ENCODE assay signal across 9 cellular contexts in the genomic region with DNA sequence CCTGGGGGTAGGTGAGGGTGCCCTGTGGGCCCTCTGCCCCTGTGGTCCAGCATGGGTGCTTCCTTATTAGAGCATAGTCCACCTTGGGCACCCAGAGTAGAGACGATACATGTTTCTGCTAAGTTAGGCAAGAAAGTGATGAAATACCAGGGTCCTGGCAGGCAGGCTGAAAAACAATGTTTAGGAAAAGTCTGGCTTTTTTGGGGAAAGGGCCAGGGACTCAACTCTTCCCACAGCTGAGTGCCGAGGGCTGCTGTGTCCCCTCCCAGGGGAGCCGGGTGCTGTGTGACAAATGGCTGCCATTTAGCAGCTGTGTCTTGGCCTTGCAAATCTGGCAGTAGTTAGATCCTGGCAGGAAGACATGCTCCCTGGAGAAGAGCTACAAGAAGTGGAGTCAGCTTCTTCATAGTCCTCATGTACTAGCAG.
DNase-seq lines count a peak whose midpoint lies in the region; ATAC-seq and TF ChIP-seq lines count a peak whose summit lies in the region.
"Had no signal": no experiment of that assay in that cellular context is flagged by ENCODE, and none has a peak within 500 bp of the region (broad histone marks: within the 10 kb centered on the region; RNA-seq: fewer than 3 reads in every experiment).

No MANE protein-coding gene starts in this region.

- intact Hi-C loops in left ventricle myocardium superior (cut with micrococcal nuclease) = no loop called here

- peak overlapping the region in 7 of 11 experiments; percentile 36 to 60 (median 51); a peak in 13 of 22 replicates for H3K9ac ChIP-seq in BLaER1 treated with 17β-estradiol and CSF1 and Interleukin-3, amounts not matched to agents 10 nM and 100 nM
- H3K9ac ChIP-seq in adipocyte (ENCODE audit: low read length) = peak overlapping the region; percentile 28
- no peak overlapping the region for H3K9ac ChIP-seq in rectal smooth muscle tissue (ENCODE audit: low read length)

- H3K4me1 ChIP-seq in BLaER1 treated with 17β-estradiol and CSF1 and Interleukin-3, amounts not matched to agents 10 nM and 100 nM = peaks cover 88 to 99% (median 96%) of the 10 kb centered on the region in 10 experiments
- H3K4me1 ChIP-seq in adipocyte (ENCODE audit: control insufficient read depth, insufficient read depth, low read length) (peaks cover 73% of the 10 kb centered on the region), rectal smooth muscle tissue (ENCODE audit: control insufficient read depth, insufficient read depth, low read length) (peaks cover 41% of the 10 kb centered on the region)

- 0 out of 20 replicates have a peak overlapping the region, but pooled peaks of 1 of the 10 experiments have one; percentile 12 for H3K4me3 ChIP-seq in BLaER1 treated with 17β-estradiol and CSF1 and Interleukin-3, amounts not matched to agents 10 nM and 100 nM
- H3K4me3 ChIP-seq in adipocyte (ENCODE audit: low read length) (peak overlapping the region; percentile 6), rectal smooth muscle tissue (ENCODE audit: low read length) (no peak overlapping the region)

- peaks cover 0 to 62% (median 9%) of the 10 kb centered on the region in 11 experiments; a peak in 13 of 22 replicates for H3K36me3 ChIP-seq in BLaER1 treated with 17β-estradiol and CSF1 and Interleukin-3, amounts not matched to agents 10 nM and 100 nM
- no peaks in the 10 kb centered on the region for H3K36me3 ChIP-seq in adipocyte (ENCODE audit: control insufficient read depth, insufficient read depth, low read length, severe bottlenecking)
- no peaks in the 10 kb centered on the region for H3K36me3 ChIP-seq in rectal smooth muscle tissue (ENCODE audit: control insufficient read depth, insufficient read depth, low read length)

- H4K20me1 ChIP-seq in BLaER1 treated with 17β-estradiol and CSF1 and Interleukin-3, amounts not matched to agents 10 nM and 100 nM = peaks cover 77 to 100% (median 100%) of the 10 kb centered on the region in 11 experiments

- peak overlapping the region; percentile 67 to 89 (median 85) for H3K4me2 ChIP-seq in BLaER1 treated with 17β-estradiol and CSF1 and Interleukin-3, amounts not matched to agents 10 nM and 100 nM

- H3K9me3 ChIP-seq in BLaER1 treated with 17β-estradiol and CSF1 and Interleukin-3, amounts not matched to agents 10 nM and 100 nM (replicated peaks in 1 of 11) = no peaks in the 10 kb centered on the region
- H3K9me3 ChIP-seq in adipocyte (ENCODE audit: control insufficient read depth, low read length) = no peaks in the 10 kb centered on the region

- ATAC-seq in left ventricle myocardium superior = peak; percentile 50
- no peak for ATAC-seq in SK-N-SH treated with all-trans-retinoic acid at 6 μM for 48 hours

- H3K27ac ChIP-seq in BLaER1 treated with 17β-estradiol and CSF1 and Interleukin-3, amounts not matched to agents 10 nM and 100 nM = peak overlapping the region; percentile 14 to 65 (median 44); a peak in 18 of 22 replicates
- H3K27ac ChIP-seq in rectal smooth muscle tissue (ENCODE audit: low read depth, low read length) = peak overlapping the region; percentile 21

- DNase-seq in adipocyte (ENCODE audit: low read depth) (peak; percentile 56), left ventricle myocardium superior (peak; percentile 66), Ammon's horn (ENCODE audit: low spot score) (no peak), SKM-1 (lab: John Stamatoyannopoulos, UW; ENCODE audit: unreplicated experiment) (no peak), cerebellar cortex (ENCODE audit: low spot score) (no peak)
- DNase-seq: hypothalamus had no signal

- no peaks in the 10 kb centered on the region for H3K27me3 ChIP-seq in BLaER1 treated with 17β-estradiol and CSF1 and Interleukin-3, amounts not matched to agents 10 nM and 100 nM
- no peaks in the 10 kb centered on the region for H3K27me3 ChIP-seq in adipocyte (replicated peaks; ENCODE audit: control insufficient read depth, insufficient read depth, low read length)
- no peaks in the 10 kb centered on the region for H3K27me3 ChIP-seq in rectal smooth muscle tissue (ENCODE audit: control insufficient read depth, insufficient read depth, low read length)

TF ChIP-seq in SK-N-SH treated with all-trans-retinoic acid at 6 μM for 48 hours, 23 proteins besides CTCF, POLR2A, EP300 and RAD21:
- TF ChIP-seq OSR1 (CRISPR knock-in tag; IDR thresholded peaks at IDR 0.05) (no peak), CSDC2 (CRISPR knock-in tag; IDR thresholded peaks at IDR 0.05) (no peak), ESRRG (CRISPR knock-in tag; IDR thresholded peaks at IDR 0.05) (no peak), ZFP3 (CRISPR knock-in tag; IDR thresholded peaks at IDR 0.05) (no peak), BACH2 (CRISPR knock-in tag; IDR thresholded peaks at IDR 0.05; ENCODE audit: borderline replicate concordance) (no peak), ARNTL (CRISPR knock-in tag; IDR thresholded peaks at IDR 0.05; ENCODE audit: borderline replicate concordance, low read depth) (no peak), CSRNP3 (CRISPR knock-in tag; IDR thresholded peaks at IDR 0.05) (no peak), ZFP30 (CRISPR knock-in tag; IDR thresholded peaks at IDR 0.05) (no peak), ISL1 (CRISPR knock-in tag; IDR thresholded peaks at IDR 0.05) (no peak)
- TF ChIP-seq, protein P1, sequence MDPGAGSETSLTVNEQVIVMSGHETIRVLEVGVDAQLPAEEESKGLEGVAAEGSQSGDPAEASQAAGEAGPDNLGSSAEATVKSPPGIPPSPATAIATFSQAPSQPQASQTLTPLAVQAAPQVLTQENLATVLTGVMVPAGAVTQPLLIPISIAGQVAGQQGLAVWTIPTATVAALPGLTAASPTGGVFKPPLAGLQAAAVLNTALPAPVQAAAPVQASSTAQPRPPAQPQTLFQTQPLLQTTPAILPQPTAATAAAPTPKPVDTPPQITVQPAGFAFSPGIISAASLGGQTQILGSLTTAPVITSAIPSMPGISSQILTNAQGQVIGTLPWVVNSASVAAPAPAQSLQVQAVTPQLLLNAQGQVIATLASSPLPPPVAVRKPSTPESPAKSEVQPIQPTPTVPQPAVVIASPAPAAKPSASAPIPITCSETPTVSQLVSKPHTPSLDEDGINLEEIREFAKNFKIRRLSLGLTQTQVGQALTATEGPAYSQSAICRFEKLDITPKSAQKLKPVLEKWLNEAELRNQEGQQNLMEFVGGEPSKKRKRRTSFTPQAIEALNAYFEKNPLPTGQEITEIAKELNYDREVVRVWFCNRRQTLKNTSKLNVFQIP (CRISPR knock-in tag; IDR thresholded peaks at IDR 0.05; ENCODE audit: borderline replicate concordance, low read depth) = no peak

Comparison
In these comparisons a context has a peak if more than half of its experiments do, and no peak if none do; other contexts are left out.
1. DNase-seq: peak in adipocyte (single experiment) and left ventricle myocardium superior (single experiment); none in Ammon's horn (single experiment), SKM-1 (single experiment) and cerebellar cortex (single experiment).